Comparison of ENCODE assay signal across 8 cellular contexts in the genomic region with DNA sequence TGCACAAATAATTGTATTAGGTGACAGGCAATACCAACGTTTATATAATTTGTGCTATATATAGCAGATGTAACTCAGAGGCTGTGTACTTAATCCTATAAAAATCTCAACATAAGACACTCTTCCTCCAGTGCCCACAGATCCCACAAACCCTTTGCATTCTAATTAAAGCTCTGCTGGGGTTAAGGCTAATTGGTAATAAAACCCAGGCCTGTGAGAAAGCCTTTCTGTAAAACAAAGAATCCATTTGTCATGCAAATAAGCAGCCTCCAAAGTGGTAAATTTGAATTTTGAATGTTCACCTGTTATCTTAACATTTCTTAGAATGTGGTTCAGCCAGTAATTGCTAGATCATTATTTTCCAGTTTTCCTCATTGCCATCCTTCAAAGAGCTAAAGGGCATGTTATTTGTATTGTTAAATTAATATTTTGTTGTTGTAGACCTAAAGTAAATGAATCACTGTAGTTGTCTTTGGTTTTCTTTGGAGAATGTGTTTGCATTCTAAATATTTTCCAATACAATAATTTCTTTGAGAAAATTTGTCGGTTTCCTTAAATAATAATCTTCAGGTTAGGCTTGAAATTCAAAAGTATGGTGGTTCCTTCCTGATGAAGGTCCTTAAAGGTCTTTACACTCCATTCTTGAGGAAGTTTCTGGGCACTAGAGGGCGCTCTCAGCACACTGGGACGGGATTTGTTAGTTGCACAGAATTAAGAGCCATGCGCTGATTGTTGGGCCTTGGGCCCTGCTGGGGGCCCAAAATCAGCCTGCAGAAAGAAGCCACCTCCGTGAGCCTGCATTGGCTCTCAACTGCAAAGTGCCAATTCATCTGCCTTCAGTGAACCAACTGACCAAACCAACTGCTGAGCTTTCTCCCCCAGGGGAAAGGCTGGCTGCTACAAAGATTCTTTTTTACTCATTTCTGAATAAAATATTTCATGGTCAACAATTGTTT. TPM values are rescaled to one million over a fixed set of nuclear protein-coding genes. Genes with fewer than 3 reads are reported as not detected.
A peak's percentile ranks its signal among the peaks of the same experiment; 100 is the strongest.
DNase-seq lines count a peak whose midpoint lies in the region; ATAC-seq and TF ChIP-seq lines count a peak whose summit lies in the region.

No MANE protein-coding gene starts in this region.

- H3K4me1 ChIP-seq in HEK293 (ENCODE audit: control insufficient read depth, insufficient read depth, low read length) (no peaks in the 10 kb centered on the region), right cardiac atrium (ENCODE audit: control insufficient read depth, insufficient read depth, low read length) (peaks cover 2% of the 10 kb centered on the region), aorta (ENCODE audit: control insufficient read depth in 1 of 2, insufficient read depth in 2 of 2, low read length in 2 of 2) (peaks cover 0 to 3% of the 10 kb centered on the region in 2 donors)

- H3K27me3 ChIP-seq in right cardiac atrium (ENCODE audit: control insufficient read depth, insufficient read depth) (no peaks in the 10 kb centered on the region), aorta (ENCODE audit: control insufficient read depth in 1 of 2, insufficient read depth in 2 of 2, low read length in 1 of 2) (no peaks in the 10 kb centered on the region)

- no peaks in the 10 kb centered on the region for H3K9me3 ChIP-seq in HEK293 (ENCODE audit: control insufficient read depth, insufficient read depth, low read depth, low read length)
- no peaks in the 10 kb centered on the region for H3K9me3 ChIP-seq in right cardiac atrium (ENCODE audit: control insufficient read depth, low read length)
- H3K9me3 ChIP-seq in aorta (ENCODE audit: control insufficient read depth, low read length): no peaks in the 10 kb centered on the region

- TF ChIP-seq CTCF in HEK293 (tag by site-specific recombination; IDR thresholded peaks at IDR 0.05): peak; percentile 73

- CTCF ChIA-PET in HEK293 (lab: Yijun Ruan, JAX): interaction anchor here (0.5 to 3.6 kb wide), 31 partner anchors 8 to 1561 kb away, joined by 3 to 26 read pairs (median 3); a partner anchor contains a TSS

- H3K27ac ChIP-seq in HEK293 (ENCODE audit: extremely low read depth, low read depth, low read length): no peak overlapping the region
- H3K27ac ChIP-seq in right cardiac atrium (ENCODE audit: low read length): peak overlapping the region; percentile 38
- no peak overlapping the region for H3K27ac ChIP-seq in aorta (ENCODE audit: low read depth in 1 of 2, low read length in 2 of 2)

- WGBS in right cardiac atrium: 2% methylated on average over 6 of the region's 6 CpGs
- WGBS in aorta, 2 donors: 2 to 3% methylated on average over 6 of the region's 6 CpGs

- H3K36me3 ChIP-seq in HEK293 (ENCODE audit: control insufficient read depth in 2 of 2, insufficient read depth in 1 of 2, low read length in 2 of 2) (no peaks in the 10 kb centered on the region), aorta (ENCODE audit: control insufficient read depth in 1 of 2, insufficient read depth in 2 of 2, low read length in 1 of 2) (no peaks in the 10 kb centered on the region)

- intact Hi-C loops in right cardiac atrium (cut with DNase I) (loop anchor here in 3 of 4 donors (5.0 to 10.0 kb wide), 3 partner anchors 46 to 394 kb away; a partner anchor contains a TSS), aorta (cut with DNase I) (loop anchor here (2.0 to 10.0 kb wide), 6 partner anchors 46 to 784 kb away; a partner anchor contains a TSS)

- H3K4me3 ChIP-seq in HEK293 (ENCODE audit: low read depth, low read length) (no peak overlapping the region), right cardiac atrium (ENCODE audit: low read length) (no peak overlapping the region), aorta (ENCODE audit: low read length in 2 of 2) (no peak overlapping the region)

- ATAC-seq in right cardiac atrium (peak; percentile 76 to 81), aorta (ENCODE audit: low FRiP score) (peak; percentile 90)

- DNase-seq in DMS 273 treated with DMSO at 0.1 percent for 48 hours (lab: John Stamatoyannopoulos, UW) (peak; percentile 63), NCI-H1694 (lab: John Stamatoyannopoulos, UW) (peak; percentile 94), T follicular helper cell (ENCODE audit: low read depth) (peak; percentile 78), amniotic epithelial cell (ENCODE audit: low read depth) (peak; percentile 83), right cardiac atrium (peak; percentile 89 to 95 (median 92)), putamen (ENCODE audit: low spot score) (peak; percentile 89), aorta (peak; percentile 93 to 94)

- POLR2A ChIA-PET in HEK293 (lab: Yijun Ruan, JAX): interaction anchor here (1.3 kb wide), 1 partner anchor 437 kb away, joined by 4 read pairs; a partner anchor contains a TSS

TF ChIP-seq in HEK293, 187 proteins besides CTCF, POLR2A, EP300 and RAD21:
- peak; percentile 62; the same call in 1 of the 2 replicates for TF ChIP-seq MYNN (tag by site-specific recombination; IDR thresholded peaks at IDR 0.05; ENCODE audit: borderline replicate concordance)
- peak; percentile 88; the same call in 1 of the 2 replicates for TF ChIP-seq ZNF660 (tag by site-specific recombination; IDR thresholded peaks at IDR 0.05)
- TF ChIP-seq ZBTB8A (tag by site-specific recombination; IDR thresholded peaks at IDR 0.05): peak; percentile 27; the same call in 1 of the 2 replicates
- peak; percentile 96 for TF ChIP-seq ZNF654 (tag by site-specific recombination; IDR thresholded peaks at IDR 0.05; ENCODE audit: low read depth)
- TF ChIP-seq ZSCAN30 (tag by site-specific recombination; IDR thresholded peaks at IDR 0.05): peak; percentile 46; the same call in 1 of the 2 replicates
- no peak for TF ChIP-seq ZNF416 (tag by site-specific recombination; IDR thresholded peaks at IDR 0.05)
- TF ChIP-seq ZNF664 (tag by site-specific recombination; IDR thresholded peaks at IDR 0.05): no peak
- no peak for TF ChIP-seq ZIC2 (tag by site-specific recombination; IDR thresholded peaks at IDR 0.05)
- 0 out of 2 replicates have a peak, but pooled peaks have one; percentile 33 for TF ChIP-seq ZNF2 (tag by site-specific recombination; IDR thresholded peaks at IDR 0.05)
- peak; percentile 57; the same call in 1 of the 2 replicates for TF ChIP-seq ZNF561 (tag by site-specific recombination; IDR thresholded peaks at IDR 0.05; ENCODE audit: borderline replicate concordance)
- TF ChIP-seq ZNF10 (tag by site-specific recombination; IDR thresholded peaks at IDR 0.05): peak; percentile 32; the same call in 1 of the 2 replicates
- TF ChIP-seq GLIS1 (tag by site-specific recombination; IDR thresholded peaks at IDR 0.05): peak; percentile 52; the same call in 1 of the 2 replicates
- TF ChIP-seq KLF1 (tag by site-specific recombination; IDR thresholded peaks at IDR 0.05): no peak
- TF ChIP-seq ZNF335 (tag by site-specific recombination; conservative IDR thresholded peaks at IDR 0.05): peak; percentile 64
- TF ChIP-seq, protein P1, sequence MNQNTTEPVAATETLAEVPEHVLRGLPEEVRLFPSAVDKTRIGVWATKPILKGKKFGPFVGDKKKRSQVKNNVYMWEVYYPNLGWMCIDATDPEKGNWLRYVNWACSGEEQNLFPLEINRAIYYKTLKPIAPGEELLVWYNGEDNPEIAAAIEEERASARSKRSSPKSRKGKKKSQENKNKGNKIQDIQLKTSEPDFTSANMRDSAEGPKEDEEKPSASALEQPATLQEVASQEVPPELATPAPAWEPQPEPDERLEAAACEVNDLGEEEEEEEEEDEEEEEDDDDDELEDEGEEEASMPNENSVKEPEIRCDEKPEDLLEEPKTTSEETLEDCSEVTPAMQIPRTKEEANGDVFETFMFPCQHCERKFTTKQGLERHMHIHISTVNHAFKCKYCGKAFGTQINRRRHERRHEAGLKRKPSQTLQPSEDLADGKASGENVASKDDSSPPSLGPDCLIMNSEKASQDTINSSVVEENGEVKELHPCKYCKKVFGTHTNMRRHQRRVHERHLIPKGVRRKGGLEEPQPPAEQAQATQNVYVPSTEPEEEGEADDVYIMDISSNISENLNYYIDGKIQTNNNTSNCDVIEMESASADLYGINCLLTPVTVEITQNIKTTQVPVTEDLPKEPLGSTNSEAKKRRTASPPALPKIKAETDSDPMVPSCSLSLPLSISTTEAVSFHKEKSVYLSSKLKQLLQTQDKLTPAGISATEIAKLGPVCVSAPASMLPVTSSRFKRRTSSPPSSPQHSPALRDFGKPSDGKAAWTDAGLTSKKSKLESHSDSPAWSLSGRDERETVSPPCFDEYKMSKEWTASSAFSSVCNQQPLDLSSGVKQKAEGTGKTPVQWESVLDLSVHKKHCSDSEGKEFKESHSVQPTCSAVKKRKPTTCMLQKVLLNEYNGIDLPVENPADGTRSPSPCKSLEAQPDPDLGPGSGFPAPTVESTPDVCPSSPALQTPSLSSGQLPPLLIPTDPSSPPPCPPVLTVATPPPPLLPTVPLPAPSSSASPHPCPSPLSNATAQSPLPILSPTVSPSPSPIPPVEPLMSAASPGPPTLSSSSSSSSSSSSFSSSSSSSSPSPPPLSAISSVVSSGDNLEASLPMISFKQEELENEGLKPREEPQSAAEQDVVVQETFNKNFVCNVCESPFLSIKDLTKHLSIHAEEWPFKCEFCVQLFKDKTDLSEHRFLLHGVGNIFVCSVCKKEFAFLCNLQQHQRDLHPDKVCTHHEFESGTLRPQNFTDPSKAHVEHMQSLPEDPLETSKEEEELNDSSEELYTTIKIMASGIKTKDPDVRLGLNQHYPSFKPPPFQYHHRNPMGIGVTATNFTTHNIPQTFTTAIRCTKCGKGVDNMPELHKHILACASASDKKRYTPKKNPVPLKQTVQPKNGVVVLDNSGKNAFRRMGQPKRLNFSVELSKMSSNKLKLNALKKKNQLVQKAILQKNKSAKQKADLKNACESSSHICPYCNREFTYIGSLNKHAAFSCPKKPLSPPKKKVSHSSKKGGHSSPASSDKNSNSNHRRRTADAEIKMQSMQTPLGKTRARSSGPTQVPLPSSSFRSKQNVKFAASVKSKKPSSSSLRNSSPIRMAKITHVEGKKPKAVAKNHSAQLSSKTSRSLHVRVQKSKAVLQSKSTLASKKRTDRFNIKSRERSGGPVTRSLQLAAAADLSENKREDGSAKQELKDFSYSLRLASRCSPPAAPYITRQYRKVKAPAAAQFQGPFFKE (tag by site-specific recombination; IDR thresholded peaks at IDR 0.05; ENCODE audit: borderline replicate concordance): no peak

RNA-seq across cellular contexts. Expression of a gene that starts 46.1 kb away (rescaled TPM):
- total RNA-seq in right cardiac atrium (100 to 1,000 TPM; 638 to 760 (median 675) TPM), aorta (100 to 1,000 TPM; 130 to 170 TPM)
- polyA plus RNA-seq in right cardiac atrium (756 TPM), aorta (100 to 1,000 TPM; 133 to 205 TPM)
